In genomic region chr1:89724369-89725015, GRCh38 we compare ENCODE assay signal across 8 cellular contexts.
DNase-seq lines count a peak whose midpoint lies in the region; ATAC-seq lines count a peak whose summit lies in the region.

No MANE protein-coding gene starts in this region.

- peak; percentile 86 for ATAC-seq in GM18858 (IDR thresholded peaks at IDR 0.05; ENCODE audit: unreplicated experiment)
- ATAC-seq in HG03060 (IDR thresholded peaks at IDR 0.05; ENCODE audit: low read depth, unreplicated experiment), result peak; percentile 77

- peaks cover 7% of the 10 kb centered on the region for H3K9me3 Mint-ChIP-seq in T-helper 2 cell treated with Interferon-gamma antibody and Interleukin-4, amounts not matched to agents 5 μg/mL and 100 μg/mL, for 36 hours

- H3K27ac ChIP-seq in epithelial cell of prostate, result peak overlapping the region; percentile 92

- H3K4me1 Mint-ChIP-seq in T-helper 2 cell treated with Interferon-gamma antibody and Interleukin-4, amounts not matched to agents 5 μg/mL and 100 μg/mL, for 36 hours (ENCODE audit: low read depth), result peaks cover 85% of the 10 kb centered on the region

- H3K27ac Mint-ChIP-seq in T-helper 2 cell treated with Interferon-gamma antibody and Interleukin-4, amounts not matched to agents 5 μg/mL and 100 μg/mL, for 36 hours, result peak overlapping the region; percentile 90

- no peaks in the 10 kb centered on the region for H3K27me3 Mint-ChIP-seq in T-helper 2 cell treated with Interferon-gamma antibody and Interleukin-4, amounts not matched to agents 5 μg/mL and 100 μg/mL, for 36 hours (ENCODE audit: low read depth)

- H3K36me3 Mint-ChIP-seq in T-helper 2 cell treated with Interferon-gamma antibody and Interleukin-4, amounts not matched to agents 5 μg/mL and 100 μg/mL, for 36 hours (ENCODE audit: low read depth), result peaks cover 48% of the 10 kb centered on the region

- H3K4me3 Mint-ChIP-seq in T-helper 2 cell treated with Interferon-gamma antibody and Interleukin-4, amounts not matched to agents 5 μg/mL and 100 μg/mL, for 36 hours, result peak overlapping the region; percentile 55

- peak; percentile 84 for DNase-seq in T-helper 2 cell treated with Interferon-gamma antibody and Interleukin-4, amounts not matched to agents 5 μg/mL and 100 μg/mL, for 36 hours (ENCODE audit: low spot score)
- DNase-seq in epithelial cell of prostate (ENCODE audit: low read depth, low spot score) (peak; percentile 40), OCI-M2 (lab: John Stamatoyannopoulos, UW; ENCODE audit: unreplicated experiment) (no peak), mesenteric fat pad (ENCODE audit: low spot score) (no peak), hippocampal formation (lab: John Stamatoyannopoulos, UW) (no peak)
- DNase-seq in stimulated activated CD4-positive, alpha-beta T cell treated with anti-CD3 and anti-CD28 coated beads, Interleukin-12 subunit alpha, Interleukin-12 subunit beta, amount 100 ng/mL, for 24 hours (ENCODE audit: low read depth in 2 of 2), result peak; percentile 45 to 57

Comparison
In these comparisons a context has a peak if more than half of its experiments do, and no peak if none do; other contexts are left out.
1. DNase-seq: peak in T-helper 2 cell treated with Interferon-gamma antibody and Interleukin-4, amounts not matched to agents 5 μg/mL and 100 μg/mL, for 36 hours (single experiment), epithelial cell of prostate (single experiment) and stimulated activated CD4-positive, alpha-beta T cell treated with anti-CD3 and anti-CD28 coated beads, Interleukin-12 subunit alpha, Interleukin-12 subunit beta, amount 100 ng/mL, for 24 hours (2 of 2); none in OCI-M2 (single experiment), mesenteric fat pad (single experiment) and hippocampal formation (0 of 2).